8 cellular contexts compared by ENCODE assay signal in genomic region chr10:97889461-97890265, GRCh38. TPM values are rescaled to one million over a fixed set of nuclear protein-coding genes. Genes with fewer than 3 reads are reported as not detected.
DNase-seq lines count a peak whose midpoint lies in the region; ATAC-seq, FAIRE-seq and TF ChIP-seq lines count a peak whose summit lies in the region.

No MANE protein-coding gene starts in this region.

- peak; percentile 84 for FAIRE-seq in A549 (lab: Jason Lieb, UNC)
- FAIRE-seq in GM12892 (lab: Jason Lieb, UNC) = no peak

- no peak for TF ChIP-seq RAD21 in A549 (conservative IDR thresholded peaks at IDR 0.05 in 1 of 2, IDR thresholded peaks at IDR 0.05 in 1 of 2)

- H3K4me2 ChIP-seq in A549 = peak overlapping the region; percentile 93

- no peak for TF ChIP-seq CTCF in A549 (IDR thresholded peaks at IDR 0.05)

- peak overlapping the region; percentile 25; the same call in 2 of the 3 replicates for H3K4me3 ChIP-seq in A549

- ATAC-seq in A549 (peak; percentile 79 to 84), GM21423 (IDR thresholded peaks at IDR 0.05; ENCODE audit: unreplicated experiment) (no peak), HG03159 (IDR thresholded peaks at IDR 0.05; ENCODE audit: unreplicated experiment) (no peak)

- TF ChIP-seq POLR2A in A549 (IDR thresholded peaks at IDR 0.05; ENCODE audit: low read length) (no peak), GM12892 (IDR thresholded peaks at IDR 0.05; ENCODE audit: low read depth, low read length) (no peak)

- peak in 1 of 2 experiments; percentile 23; a peak in 1 of 5 replicates for TF ChIP-seq EP300 in A549 (IDR thresholded peaks at IDR 0.05)

- POLR2A ChIA-PET in A549 (lab: Yijun Ruan, JAX) = interaction anchor here (0.6 to 1.6 kb wide), 7 partner anchors 9 to 202 kb away, joined by 4 to 11 read pairs (median 5); partner anchors contain the start of genes AVPI1 and ZFYVE27

- 40% methylated on average over 4 of the region's 18 CpGs for WGBS in A549 (ENCODE audit: missing lambda C conversion rate)

- DNase-seq in A549 (ENCODE audit: low read depth in 1 of 2, low spot score in 1 of 2) (peak; percentile 90 to 94), HPDE6-E6E7 (ENCODE audit: extremely low spot score) (peak; percentile 79), iris pigment epithelial cell (ENCODE audit: low read depth) (peak; percentile 65), GM12892 (ENCODE audit: insufficient read length) (no peak)
- peak; percentile 20 for DNase-seq in activated naive CD4-positive, alpha-beta T cell treated with anti-CD3 and anti-CD28 coated beads, Interleukin-2, amount 50 U/mL, for 16 hours
- no peak for DNase-seq in effector CD4-positive, alpha-beta T cell

- peaks cover 43% of the 10 kb centered on the region for H3K4me1 ChIP-seq in A549

- CTCF ChIA-PET in A549 (lab: Yijun Ruan, JAX) = interaction anchor here (1.0 to 11.8 kb wide), 14 partner anchors 8 to 156 kb away, joined by 3 to 134 read pairs (median 5); no protein-coding TSS in a partner anchor

- H3K27ac ChIP-seq in A549 = peak overlapping the region; percentile 95 to 97

- H3K9me3 ChIP-seq in A549 = no peaks in the 10 kb centered on the region

TF ChIP-seq in A549, 52 proteins besides CTCF, POLR2A, EP300 and RAD21:
- peak; percentile 51; the same call in 1 of the 2 replicates for TF ChIP-seq FOSL2 (IDR thresholded peaks at IDR 0.05)
- TF ChIP-seq FOSL2 (CRISPR knock-in tag; IDR thresholded peaks at IDR 0.05) = peak; percentile 93
- no peak for TF ChIP-seq CBX2 (IDR thresholded peaks at IDR 0.05; ENCODE audit: borderline replicate concordance, low read depth)
- no peak for TF ChIP-seq EHF (CRISPR knock-in tag; IDR thresholded peaks at IDR 0.05)
- peak; percentile 77 for TF ChIP-seq USF2 (IDR thresholded peaks at IDR 0.05)
- no peak for TF ChIP-seq ZFP36 (IDR thresholded peaks at IDR 0.05; ENCODE audit: borderline replicate concordance, partially characterized antibody)
- TF ChIP-seq MAX (IDR thresholded peaks at IDR 0.05) = peak; percentile 84; the same call in 1 of the 2 replicates
- no peak for TF ChIP-seq CHD2 (IDR thresholded peaks at IDR 0.05; ENCODE audit: low read length, partially characterized antibody)
- TF ChIP-seq SMC3 (IDR thresholded peaks at IDR 0.05) = no peak
- TF ChIP-seq MAFK (IDR thresholded peaks at IDR 0.05; ENCODE audit: partially characterized antibody) = peak; percentile 18
- TF ChIP-seq MYC (IDR thresholded peaks at IDR 0.05; ENCODE audit: borderline replicate concordance, low read length) = peak; percentile 4; the same call in 1 of the 2 replicates
- no peak for TF ChIP-seq KDM1A (IDR thresholded peaks at IDR 0.05; ENCODE audit: low read depth)
- TF ChIP-seq CBX8 (IDR thresholded peaks at IDR 0.05) = no peak
- TF ChIP-seq REST (IDR thresholded peaks at IDR 0.05) = no peak
- no peak for TF ChIP-seq NR3C1 (IDR thresholded peaks at IDR 0.05)
- TF ChIP-seq BHLHE40 (IDR thresholded peaks at IDR 0.05; ENCODE audit: low read depth, low read length) = no peak
- TF ChIP-seq JUN (IDR thresholded peaks at IDR 0.05) = no peak
- no peak; the same call in 1 of the 2 replicates for TF ChIP-seq NPAS2 (CRISPR knock-in tag; IDR thresholded peaks at IDR 0.05; ENCODE audit: borderline replicate concordance)
- no peak for TF ChIP-seq HOXB13 (CRISPR knock-in tag; IDR thresholded peaks at IDR 0.05; ENCODE audit: low read depth)
- peak; percentile 79 for TF ChIP-seq E2F6 (IDR thresholded peaks at IDR 0.05; ENCODE audit: borderline replicate concordance, low read depth)
- peak; percentile 29; the same call in 1 of the 2 replicates for TF ChIP-seq JUNB (IDR thresholded peaks at IDR 0.05)

RNA-seq across cellular contexts. Expression of gene GOLGA7B, which starts 40.0 kb away (rescaled TPM):
- polyA plus RNA-seq in A549 (2011; rRNA removed) (0.62 and 1.1 TPM in 2 replicates), A549 (2017; fragmentation: RNase III; extraction: RNeasy Plus Mini Kit Qiagen cat#74134 plus additional on column Dnase treatment) (0.98 to 1.5 TPM (median 1.4 TPM) in 3 replicates)
- 0.36 and 0.40 TPM in 2 replicates for polyA plus RNA-seq in A549 (2012; cell fraction: cytosol; rRNA removed)
- polyA plus RNA-seq in A549 (2012; cell fraction: nucleus; rRNA removed) = 0.55 and 1.3 TPM in 2 replicates
- polyA minus RNA-seq in A549 (2011; rRNA and poly(A)+ RNA removed) = 0.92 and 1.2 TPM in 2 replicates
- polyA plus RNA-seq in GM12892 (2012; ENCODE audit: missing spikeins) = 0.04 TPM

Comparison
In these comparisons a context has a peak if more than half of its experiments do, and no peak if none do; other contexts are left out.
1. ATAC-seq: peak in A549 (2 of 2); none in GM21423 (single experiment) and HG03159 (single experiment).
2. DNase-seq: peak in A549 (2 of 2), HPDE6-E6E7 (single experiment), activated naive CD4-positive, alpha-beta T cell treated with anti-CD3 and anti-CD28 coated beads, Interleukin-2, amount 50 U/mL, for 16 hours (single experiment) and iris pigment epithelial cell (single experiment); none in GM12892 (single experiment) and effector CD4-positive, alpha-beta T cell (single experiment).